ENCODE assay signal across 9 cellular contexts in genomic region chr22:19948057-19948760, GRCh38. TPM values are rescaled to one million over a fixed set of nuclear protein-coding genes. Genes with fewer than 3 reads are reported as not detected.
DNase-seq lines count a peak whose midpoint lies in the region; ATAC-seq and TF ChIP-seq lines count a peak whose summit lies in the region.
"Had no signal": no experiment of that assay in that cellular context is flagged by ENCODE, and none has a peak within 500 bp of the region (broad histone marks: within the 10 kb centered on the region; RNA-seq: fewer than 3 reads in every experiment).

No MANE protein-coding gene starts in this region.

- peak overlapping the region; percentile 9; the same call in 1 of the 2 replicates for H3K9ac ChIP-seq in GM23248

- 72% methylated on average over 9 of the region's 9 CpGs for WGBS in GM23248 (ENCODE audit: low coverage in 1 of 2, low lambda C conversion rate in 2 of 2, missing lambda C conversion rate in 2 of 2), 2 experiments
- 71% methylated on average over 8 of the region's 9 CpGs for WGBS in right lobe of liver (ENCODE audit: insufficient coverage, low coverage, low lambda C conversion rate, missing lambda C conversion rate)
- WGBS in stomach, 5 donors: 76 to 89% (median 79%) methylated on average over 9 of the region's 9 CpGs

- intact Hi-C loops in right lobe of liver (cut with DNase I): no loop called here
- intact Hi-C loops in stomach (cut with DNase I; ENCODE audit: low total_unique reads): no loop called here

- TF ChIP-seq POLR2A in right lobe of liver (IDR thresholded peaks at IDR 0.05): no peak
- no peak for TF ChIP-seq POLR2A in stomach (IDR thresholded peaks at IDR 0.05)

- DNase-seq in GM23248 (no peak), SJSA1 (ENCODE audit: low read depth in 1 of 2, low spot score in 2 of 2) (no peak), right lobe of liver (peak in 1 of 3 donors; percentile 16), stomach (no peak), NCI-H146 (lab: John Stamatoyannopoulos, UW) (no peak)
- DNase-seq in activated T-cell treated with anti-CD3 and anti-CD28 coated beads, Interleukin-2, amount 50 U/mL, for 48 hours: no peak
- DNase-seq: NCI-H524 treated with DMSO at 0.1 percent for 48 hours had no signal

- H3K27ac ChIP-seq in GM23248 (peak overlapping the region; percentile 31; the same call in 1 of the 2 replicates), SJSA1 (peak overlapping the region; percentile 78), right lobe of liver (peak overlapping the region in 2 of 3 donors; percentile 9 to 15), stomach (peak overlapping the region in 4 of 5 donors; percentile 14 to 90 (median 72))

- no peaks in the 10 kb centered on the region for H3K9me3 ChIP-seq in GM23248 (ENCODE audit: low read depth)
- no peaks in the 10 kb centered on the region for H3K9me3 ChIP-seq in SJSA1 (replicated peaks)
- no peaks in the 10 kb centered on the region for H3K9me3 ChIP-seq in right lobe of liver
- H3K9me3 ChIP-seq in stomach: no peaks in the 10 kb centered on the region
- H3K9me3 ChIP-seq: HAP-1 had no signal

- H3K4me1 ChIP-seq in GM23248 (ENCODE audit: insufficient read depth) (peaks cover 40% of the 10 kb centered on the region), SJSA1 (replicated peaks) (peaks cover 49% of the 10 kb centered on the region), right lobe of liver (peaks cover 0 to 28% (median 13%) of the 10 kb centered on the region in 4 donors), stomach (peaks cover 20 to 76% (median 39%) of the 10 kb centered on the region in 4 donors)

- no peak overlapping the region for H3K4me2 ChIP-seq in GM23248 (ENCODE audit: unreplicated experiment)

- H3K27me3 ChIP-seq in GM23248 (replicated peaks; ENCODE audit: insufficient read depth) (no peaks in the 10 kb centered on the region), SJSA1 (replicated peaks) (no peaks in the 10 kb centered on the region), right lobe of liver (no peaks in the 10 kb centered on the region), stomach (no peaks in the 10 kb centered on the region)

- in situ Hi-C loops in GM23248 (cut with MboI): no loop called here

- peaks cover 83% of the 10 kb centered on the region for H3K79me2 ChIP-seq in GM23248 (ENCODE audit: insufficient read depth)

- H3K9me2 ChIP-seq in GM23248 (ENCODE audit: insufficient read depth): no peaks in the 10 kb centered on the region

- H3K36me3 ChIP-seq in GM23248 (ENCODE audit: low read depth) (no peaks in the 10 kb centered on the region), SJSA1 (peaks cover 35% of the 10 kb centered on the region), right lobe of liver (no peaks in the 10 kb centered on the region), stomach (peaks cover 0 to 8% (median 1%) of the 10 kb centered on the region in 4 donors)

- no peaks in the 10 kb centered on the region for H4K20me1 ChIP-seq in GM23248 (ENCODE audit: insufficient read depth)

- no peak for TF ChIP-seq EP300 in stomach (IDR thresholded peaks at IDR 0.05)

- peaks cover 24% of the 10 kb centered on the region for H3F3A ChIP-seq in GM23248 (ENCODE audit: insufficient read depth)

- H3K4me3 ChIP-seq in GM23248: no peak overlapping the region
- no peak overlapping the region for H3K4me3 ChIP-seq in SJSA1
- H3K4me3 ChIP-seq in right lobe of liver: no peak overlapping the region
- H3K4me3 ChIP-seq in stomach: no peak overlapping the region
- H3K4me3 ChIP-seq: HAP-1 had no signal

- TF ChIP-seq CTCF in right lobe of liver (IDR thresholded peaks at IDR 0.05): no peak
- TF ChIP-seq CTCF in stomach (IDR thresholded peaks at IDR 0.05): peak in 2 of 7 experiments; percentile 7 to 44

- ATAC-seq in right lobe of liver: no peak
- no peak for ATAC-seq in HG03457 (IDR thresholded peaks at IDR 0.05; ENCODE audit: unreplicated experiment)

- no peak overlapping the region for H2AFZ ChIP-seq in GM23248

RNA-seq across cellular contexts. Expression of gene TXNRD2, which starts 6.6 kb away (rescaled TPM):
- 20.1 and 38.4 TPM in 2 replicates for total RNA-seq in GM23248 (2014; rRNA removed; shearing (Covaris generic))
- 24.8 and 25.7 TPM in 2 replicates for polyA plus RNA-seq in GM23248 (2016; fragmentation: Nextera tagmentation; extraction: Ambion mirVana)
- total RNA-seq in SJSA1 (2014; rRNA removed; shearing (Covaris generic)): 25.5 and 42.5 TPM in 2 replicates
- total RNA-seq in right lobe of liver: 10 to 100 TPM; 35.9 to 47.8 (median 44.3) TPM
- total RNA-seq in stomach: 10 to 100 TPM in 4 of 5 donors, 1 to 10 TPM in 1; 6.4 to 59.4 (median 25.3) TPM
- 10 to 100 TPM; 35.1 to 69.5 (median 57.7) TPM for polyA plus RNA-seq in stomach

RNA-seq across cellular contexts. Expression of gene COMT, which starts 6.6 kb away (rescaled TPM):
- 423 and 490 TPM in 2 replicates for total RNA-seq in GM23248 (2014; rRNA removed; shearing (Covaris generic))
- polyA plus RNA-seq in GM23248 (2016; fragmentation: Nextera tagmentation; extraction: Ambion mirVana): 508 and 537 TPM in 2 replicates
- total RNA-seq in SJSA1 (2014; rRNA removed; shearing (Covaris generic)): 288 and 492 TPM in 2 replicates
- total RNA-seq in right lobe of liver: 100 to 1,000 TPM; 144 to 270 (median 200) TPM
- 100 to 1,000 TPM in 2 of 5 donors, 10 to 100 TPM in 3; 25.1 to 137 (median 87.9) TPM for total RNA-seq in stomach
- 100 to 1,000 TPM; 103 to 174 (median 103) TPM for polyA plus RNA-seq in stomach

Comparison
In these comparisons a context has a peak if more than half of its experiments do, and no peak if none do; other contexts are left out.
1. H3K27ac ChIP-seq: peak in every context shown above with its lines; median percentile 78 in SJSA1; 72 in stomach; 31 in GM23248; 12 in right lobe of liver.